1 cellular context compared by ENCODE assay signal in genomic region chr9:122940603-122941559, GRCh38.
TF ChIP-seq lines count a peak whose summit lies in the region.

Gene RABGAP1, plus strand, starts transcription at chr9:122941020. Its CDS starts 16,040 bp downstream, at chr9:122957060.

TF ChIP-seq in GM12878, 131 proteins besides CTCF, POLR2A, EP300 and RAD21 (continued from another document):
- TF ChIP-seq ZNF592 (IDR thresholded peaks at IDR 0.05) (no peak), E2F8 (IDR thresholded peaks at IDR 0.05; ENCODE audit: low read depth, partially characterized antibody) (no peak), RAD51 (IDR thresholded peaks at IDR 0.05) (no peak), SIX5 (IDR thresholded peaks at IDR 0.05; ENCODE audit: low read depth, low read length, severe bottlenecking) (no peak), CHD1 (IDR thresholded peaks at IDR 0.05; ENCODE audit: low read depth, low read length) (no peak), LARP7 (IDR thresholded peaks at IDR 0.05) (no peak)
